ENCODE assay signal across 1 cellular context in the genomic region with DNA sequence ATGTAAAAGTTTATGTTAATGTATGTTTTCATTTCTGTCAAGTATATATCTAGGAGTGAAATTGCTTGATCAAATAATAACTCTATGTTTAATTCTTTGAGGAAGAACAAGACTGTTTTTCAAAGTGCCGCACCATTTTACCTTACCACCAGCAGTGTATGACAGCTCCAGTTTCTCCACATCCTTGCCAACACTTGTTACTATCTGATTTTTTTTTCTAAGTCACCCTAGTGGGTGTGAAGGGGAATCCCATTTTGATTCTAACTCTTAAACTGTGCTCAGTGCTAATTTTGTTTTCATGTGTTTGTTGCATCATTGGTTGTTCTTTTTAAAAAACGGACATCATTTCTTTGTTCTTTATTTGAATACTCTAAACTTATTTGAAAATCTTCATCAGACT.
A peak's percentile ranks its signal among the peaks of the same experiment; 100 is the strongest.
TF ChIP-seq lines count a peak whose summit lies in the region.

No MANE protein-coding gene starts in this region.

TF ChIP-seq in K562, 482 proteins besides CTCF, POLR2A, EP300 and RAD21:
- TF ChIP-seq ILK (tag; IDR thresholded peaks at IDR 0.05; ENCODE audit: borderline replicate concordance, low read depth) = no peak
- 0 out of 2 replicates have a peak, but pooled peaks have one; percentile 54 for TF ChIP-seq ZNF407 (IDR thresholded peaks at IDR 0.05; ENCODE audit: low read depth)
- TF ChIP-seq RBM25 (IDR thresholded peaks at IDR 0.05; ENCODE audit: low read depth, low read length, severe bottlenecking) = peak; percentile 62
